In the genomic region with DNA sequence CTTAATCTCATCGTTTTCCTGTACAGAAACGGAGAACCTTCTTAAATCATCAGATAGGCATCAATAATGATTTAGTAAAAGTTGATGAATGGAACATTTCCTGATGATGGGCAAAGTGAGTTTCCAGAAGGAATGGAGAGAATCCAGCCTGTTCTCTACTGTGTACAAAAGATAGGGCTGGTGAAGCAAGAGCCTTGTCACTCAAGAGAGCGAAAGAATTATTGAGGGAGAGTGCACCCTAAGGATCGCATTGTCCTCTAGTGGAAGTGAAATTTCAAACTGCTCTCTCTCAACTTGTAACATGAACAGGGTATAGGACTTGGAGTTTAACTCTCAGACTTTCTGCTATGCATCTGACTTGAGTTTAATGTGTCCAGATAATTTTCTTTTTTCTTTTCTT, we compare ENCODE assay signal across 8 cellular contexts.
"Had no signal": no experiment of that assay in that cellular context is flagged by ENCODE, and none has a peak within 500 bp of the region (broad histone marks: within the 10 kb centered on the region; RNA-seq: fewer than 3 reads in every experiment).

No MANE protein-coding gene starts in this region.

- H3K4me2 ChIP-seq: GM23338 had no signal

- H3K4me3 ChIP-seq: GM23338 had no signal

- FAIRE-seq: H1, H54, HTR-8/SVneo had no signal

- H3K4me3 Mint-ChIP-seq: GM23338, H9 had no signal

- H2AFZ ChIP-seq: GM23338 had no signal

- H3K27ac Mint-ChIP-seq: GM23338, H9 had no signal

- DNase-seq: H9, HCEC 1CT, IMR-90, KBM-7 had no signal

- ATAC-seq: GM23338 had no signal
